In genomic region chr17:8186446-8186786, GRCh38 we compare ENCODE assay signal across 9 cellular contexts. TPM values are rescaled to one million over a fixed set of nuclear protein-coding genes. Genes with fewer than 3 reads are reported as not detected.
DNase-seq lines count a peak whose midpoint lies in the region; ATAC-seq and TF ChIP-seq lines count a peak whose summit lies in the region.
"Had no signal": no experiment of that assay in that cellular context is flagged by ENCODE, and none has a peak within 500 bp of the region (broad histone marks: within the 10 kb centered on the region; RNA-seq: fewer than 3 reads in every experiment).

No MANE protein-coding gene starts in this region.

- TF ChIP-seq CTCF in OCI-LY3 (IDR thresholded peaks at IDR 0.05; ENCODE audit: low read depth, low read length) (no peak; the same call in 1 of the 2 replicates), fibroblast of the aortic adventitia (IDR thresholded peaks at IDR 0.05; ENCODE audit: insufficient read depth, low read length) (no peak)

- intact Hi-C loops in activated CD4-positive, alpha-beta T cell treated with anti-CD3 and anti-CD28 coated beads for 36 hours (cut with DNase I, micrococcal nuclease), result loop anchor here (1.0 to 2.0 kb wide), 8 partner anchors 10 to 196 kb away; partner anchors contain the start of genes RANGRF (in 1 of the 2), RPL26 (in 1 of the 2) and TMEM107 (in 1 of the 2)

- H4K20me1 ChIP-seq in OCI-LY3 (ENCODE audit: insufficient read depth, low read length), result peaks cover 11% of the 10 kb centered on the region

- POLR2A ChIA-PET in activated CD4-positive, alpha-beta T cell treated with anti-CD3 and anti-CD28 coated beads for 36 hours (lab: Charles Lee), result interaction anchor here (0.8 to 3.2 kb wide), 4 partner anchors 13 to 66 kb away, joined by 4 to 17 read pairs (median 10); partner anchors contain the start of gene AURKB

- no peaks in the 10 kb centered on the region for H3K27me3 ChIP-seq in OCI-LY3 (ENCODE audit: low read depth, low read length)
- H3K27me3 ChIP-seq in skeletal muscle satellite cell (ENCODE audit: control insufficient read depth, insufficient read depth, low read length), result no peaks in the 10 kb centered on the region

- no peak for DNase-seq in fibroblast of the aortic adventitia (ENCODE audit: low read depth)
- DNase-seq in cerebellar cortex (ENCODE audit: low spot score), result no peak
- no peak for DNase-seq in NCI-H1092 (lab: John Stamatoyannopoulos, UW)
- no peak for DNase-seq in activated CD4-positive, alpha-beta T cell treated with anti-CD3 and anti-CD28 coated beads for 36 hours

- H3K36me3 ChIP-seq in OCI-LY3 (replicated peaks; ENCODE audit: low read depth, low read length), result no peaks in the 10 kb centered on the region
- H3K36me3 ChIP-seq in skeletal muscle satellite cell (ENCODE audit: insufficient read depth, low read length), result no peaks in the 10 kb centered on the region

- H3K4me1 Mint-ChIP-seq in activated CD4-positive, alpha-beta T cell treated with anti-CD3 and anti-CD28 coated beads for 36 hours, result peaks cover 13% of the 10 kb centered on the region

- peak; percentile 1 for ATAC-seq in GM18498 (IDR thresholded peaks at IDR 0.05; ENCODE audit: unreplicated experiment)
- ATAC-seq in esophagus mucosa, result no peak
- no peak for ATAC-seq in activated CD4-positive, alpha-beta T cell treated with anti-CD3 and anti-CD28 coated beads for 36 hours

- H3K27ac Mint-ChIP-seq in activated CD4-positive, alpha-beta T cell treated with anti-CD3 and anti-CD28 coated beads for 36 hours, result no peak overlapping the region
- H3K27ac Mint-ChIP-seq: T-cell had no signal

- H3K9me3 ChIP-seq in OCI-LY3 (ENCODE audit: insufficient read depth, low read length) (no peaks in the 10 kb centered on the region), skeletal muscle satellite cell (replicated peaks; ENCODE audit: low read length) (no peaks in the 10 kb centered on the region)

- H2AFZ ChIP-seq in OCI-LY3 (ENCODE audit: low read depth, low read length), result peak overlapping the region; percentile 50

- H3K9ac ChIP-seq in OCI-LY3 (ENCODE audit: low read length) (peak overlapping the region; percentile 80), skeletal muscle satellite cell (ENCODE audit: low read depth, low read length) (peak overlapping the region; percentile 80)

- peaks cover 7% of the 10 kb centered on the region; the same call in 1 of the 2 replicates for H3K79me2 ChIP-seq in OCI-LY3 (ENCODE audit: low read length)

- H3K4me3 ChIP-seq in OCI-LY3 (ENCODE audit: low read length) (peak overlapping the region; percentile 89), fibroblast of the aortic adventitia (ENCODE audit: low read depth, low read length) (peak overlapping the region; percentile 94), skeletal muscle satellite cell (ENCODE audit: low read length) (peak overlapping the region; percentile 93)

- peak overlapping the region; percentile 92 for H3K4me2 ChIP-seq in OCI-LY3 (ENCODE audit: low read length)
- H3K4me2 ChIP-seq in skeletal muscle satellite cell (ENCODE audit: low read length), result peak overlapping the region; percentile 97

- no peaks in the 10 kb centered on the region for H3K27me3 Mint-ChIP-seq in activated CD4-positive, alpha-beta T cell treated with anti-CD3 and anti-CD28 coated beads for 36 hours
- H3K27me3 Mint-ChIP-seq: T-cell had no signal

- no peaks in the 10 kb centered on the region for H3K9me3 Mint-ChIP-seq in activated CD4-positive, alpha-beta T cell treated with anti-CD3 and anti-CD28 coated beads for 36 hours (ENCODE audit: low read depth)
- H3K9me3 Mint-ChIP-seq: T-cell had no signal

- H3K4me3 Mint-ChIP-seq in activated CD4-positive, alpha-beta T cell treated with anti-CD3 and anti-CD28 coated beads for 36 hours, result no peak overlapping the region
- H3K4me3 Mint-ChIP-seq: T-cell had no signal

- CTCF ChIA-PET in activated CD4-positive, alpha-beta T cell treated with anti-CD3 and anti-CD28 coated beads for 36 hours (lab: Charles Lee), result interaction anchor here (0.6 to 6.0 kb wide), 7 partner anchors 13 to 109 kb away, joined by 3 to 59 read pairs (median 7); partner anchors contain the start of genes ALOXE3 and SLC25A35

- H3K4me1 ChIP-seq in OCI-LY3 (ENCODE audit: low read length) (peaks cover 22% of the 10 kb centered on the region), skeletal muscle satellite cell (ENCODE audit: control insufficient read depth, insufficient read depth, low read length) (peaks cover 22% of the 10 kb centered on the region)

- H3K27ac ChIP-seq in OCI-LY3 (ENCODE audit: low read length), result peak overlapping the region; percentile 93

- H3K36me3 Mint-ChIP-seq in activated CD4-positive, alpha-beta T cell treated with anti-CD3 and anti-CD28 coated beads for 36 hours (ENCODE audit: low read depth), result no peaks in the 10 kb centered on the region
- H3K36me3 Mint-ChIP-seq: T-cell had no signal

RNA-seq across cellular contexts. Expression of gene BORCS6, which starts 3.6 kb away (rescaled TPM):
- total RNA-seq in fibroblast of the aortic adventitia (ENCODE audit: low replicate concordance) (3.8 and 7.7 TPM in 2 replicates), esophagus mucosa (6.3 TPM)
- total RNA-seq in skeletal muscle satellite cell (2012; rRNA removed), result 5.5 and 6.1 TPM in 2 replicates
- 1 to 10 TPM; 3.9 to 4.5 TPM for total RNA-seq in activated CD4-positive, alpha-beta T cell treated with anti-CD3 and anti-CD28 coated beads for 36 hours

RNA-seq across cellular contexts. Expression of gene TMEM107, which starts 10.2 kb away (rescaled TPM):
- total RNA-seq in fibroblast of the aortic adventitia (ENCODE audit: low replicate concordance) (17.3 and 32.7 TPM in 2 replicates), esophagus mucosa (17.5 TPM)
- total RNA-seq in skeletal muscle satellite cell (2012; rRNA removed), result 26.4 and 30.8 TPM in 2 replicates
- total RNA-seq in activated CD4-positive, alpha-beta T cell treated with anti-CD3 and anti-CD28 coated beads for 36 hours, result 10 to 100 TPM; 24.0 to 34.4 TPM

RNA-seq across cellular contexts. Expression of gene VAMP2, which starts 23.7 kb away (rescaled TPM):
- total RNA-seq in fibroblast of the aortic adventitia (ENCODE audit: low replicate concordance) (5.2 and 6.0 TPM in 2 replicates), esophagus mucosa (20.9 TPM)
- 2.0 and 5.5 TPM in 2 replicates for total RNA-seq in skeletal muscle satellite cell (2012; rRNA removed)
- total RNA-seq in activated CD4-positive, alpha-beta T cell treated with anti-CD3 and anti-CD28 coated beads for 36 hours, result 10 to 100 TPM; 26.7 to 27.8 TPM

RNA-seq across cellular contexts. Expression of gene AURKB, which starts 24.0 kb away (rescaled TPM):
- total RNA-seq in fibroblast of the aortic adventitia (ENCODE audit: low replicate concordance) (5.7 and 31.8 TPM in 2 replicates), esophagus mucosa (22.0 TPM)
- total RNA-seq in skeletal muscle satellite cell (2012; rRNA removed), result 11.7 and 17.9 TPM in 2 replicates
- total RNA-seq in activated CD4-positive, alpha-beta T cell treated with anti-CD3 and anti-CD28 coated beads for 36 hours, result 100 to 1,000 TPM; 173 to 226 TPM

RNA-seq across cellular contexts. Expression of gene PER1, which starts 34.2 kb away (rescaled TPM):
- total RNA-seq in fibroblast of the aortic adventitia (ENCODE audit: low replicate concordance), result 1.6 and 12.7 TPM in 2 replicates
- total RNA-seq in skeletal muscle satellite cell (2012; rRNA removed), result 12.7 and 28.2 TPM in 2 replicates
- 65.0 TPM for total RNA-seq in esophagus mucosa
- total RNA-seq in activated CD4-positive, alpha-beta T cell treated with anti-CD3 and anti-CD28 coated beads for 36 hours, result 10 to 100 TPM; 46.5 to 55.9 TPM
